ENCODE assay signal across 11 cellular contexts in the genomic region with DNA sequence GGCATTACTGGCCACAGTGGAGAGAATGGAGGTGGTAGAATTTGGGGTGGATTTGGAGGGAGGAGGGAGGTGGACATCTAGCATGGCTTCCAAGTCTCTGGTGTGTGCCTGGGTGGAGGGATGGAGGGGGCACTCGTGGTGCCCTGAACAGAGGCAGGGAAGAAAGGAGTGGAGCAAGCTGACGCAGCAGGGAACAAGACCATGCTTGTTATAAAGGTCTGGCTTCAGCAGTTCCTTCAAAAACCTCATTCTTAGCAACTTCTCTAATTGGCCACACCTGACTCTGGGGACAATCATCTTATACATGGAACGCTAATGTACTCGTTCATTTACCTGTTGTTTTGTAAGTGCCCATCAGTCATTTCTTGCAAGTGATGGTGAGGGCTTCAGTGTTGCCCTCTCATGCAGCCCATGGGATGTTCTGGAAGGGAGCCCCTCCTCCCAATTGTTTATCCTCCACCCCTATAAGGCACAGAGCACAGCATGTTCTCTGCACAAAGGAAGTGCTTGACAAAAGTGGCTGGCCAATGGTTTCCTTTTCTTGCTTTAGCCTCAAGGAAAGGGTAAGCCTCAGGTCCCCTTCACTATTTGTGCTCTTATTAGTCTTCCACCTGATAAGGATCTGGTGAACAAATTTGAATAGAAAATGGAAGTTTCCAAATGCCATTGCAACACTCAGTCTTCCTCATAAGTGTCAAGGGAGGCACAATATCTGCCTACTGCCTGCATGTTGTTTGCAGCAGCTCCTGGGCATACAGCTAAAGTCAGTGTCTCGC. TPM values are rescaled to one million over a fixed set of nuclear protein-coding genes. Genes with fewer than 3 reads are reported as not detected.
DNase-seq lines count a peak whose midpoint lies in the region; ATAC-seq and TF ChIP-seq lines count a peak whose summit lies in the region.
"Had no signal": no experiment of that assay in that cellular context is flagged by ENCODE, and none has a peak within 500 bp of the region (broad histone marks: within the 10 kb centered on the region; RNA-seq: fewer than 3 reads in every experiment).

No MANE protein-coding gene starts in this region.

- peak overlapping the region; percentile 59 for H3K27ac Mint-ChIP-seq in activated naive CD4-positive, alpha-beta T cell treated with anti-CD3 and anti-CD28 coated beads, Interleukin-2, amount 50 U/mL, for 24 hours
- H3K27ac Mint-ChIP-seq in T-cell = no peak overlapping the region

- peaks cover 0 to 6% of the 10 kb centered on the region in 2 donors for H3K4me1 ChIP-seq in breast epithelium
- peaks cover 0 to 16% (median 4%) of the 10 kb centered on the region in 4 donors for H3K4me1 ChIP-seq in liver (ENCODE audit: control insufficient read depth in 4 of 4, insufficient read depth in 4 of 4, low read length in 3 of 4)
- H3K4me1 ChIP-seq in upper lobe of left lung = peaks cover 55 to 68% (median 60%) of the 10 kb centered on the region in 4 donors

- CTCF ChIA-PET in T-cell (lab: Charles Lee) = no interaction called here

- TF ChIP-seq RAD21 in liver (IDR thresholded peaks at IDR 0.05) = peak in 1 of 2 donors; percentile 27

- intact Hi-C loops in breast epithelium (cut with DNase I; ENCODE audit: low total_unique reads) = no loop called here

- H3K27me3 ChIP-seq in breast epithelium = no peaks in the 10 kb centered on the region
- no peaks in the 10 kb centered on the region for H3K27me3 ChIP-seq in liver (ENCODE audit: control insufficient read depth in 4 of 4, insufficient read depth in 4 of 4, low read length in 3 of 4)
- no peaks in the 10 kb centered on the region for H3K27me3 ChIP-seq in upper lobe of left lung

- ATAC-seq in upper lobe of left lung (ENCODE audit: low FRiP score in 2 of 2) (peak; percentile 52 to 81), T-cell (replicated peaks in 1 of 4) (no peak)
- ATAC-seq: PC-3 had no signal

- 88% methylated on average over 5 of the region's 5 CpGs for WGBS in liver
- WGBS in upper lobe of left lung, 2 donors = 26 to 54% methylated on average over 5 of the region's 5 CpGs

- H3K9me3 ChIP-seq in breast epithelium = no peaks in the 10 kb centered on the region
- H3K9me3 ChIP-seq in liver (ENCODE audit: control insufficient read depth in 4 of 4, low read length in 3 of 4) = no peaks in the 10 kb centered on the region
- H3K9me3 ChIP-seq in upper lobe of left lung = no peaks in the 10 kb centered on the region

- H3K4me3 ChIP-seq in breast epithelium = no peak overlapping the region
- H3K4me3 ChIP-seq in liver (ENCODE audit: low read depth in 1 of 3, low read length in 3 of 3) = no peak overlapping the region
- H3K4me3 ChIP-seq in upper lobe of left lung = no peak overlapping the region

- peaks cover 38% of the 10 kb centered on the region for H3K4me1 Mint-ChIP-seq in activated naive CD4-positive, alpha-beta T cell treated with anti-CD3 and anti-CD28 coated beads, Interleukin-2, amount 50 U/mL, for 24 hours
- H3K4me1 Mint-ChIP-seq in T-cell = peaks cover 18 to 21% (median 21%) of the 10 kb centered on the region in 3 donors

- no peaks in the 10 kb centered on the region for H3K27me3 Mint-ChIP-seq in activated naive CD4-positive, alpha-beta T cell treated with anti-CD3 and anti-CD28 coated beads, Interleukin-2, amount 50 U/mL, for 24 hours
- no peaks in the 10 kb centered on the region for H3K27me3 Mint-ChIP-seq in T-cell

- H3K27ac ChIP-seq in breast epithelium (peak overlapping the region; percentile 48 to 62), liver (ENCODE audit: low read depth in 1 of 2, low read length in 2 of 2) (no peak overlapping the region), upper lobe of left lung (peak overlapping the region; percentile 63 to 86 (median 70))

- peak in 3 of 4 donors; percentile 47 to 99 (median 97) for TF ChIP-seq EP300 in upper lobe of left lung (IDR thresholded peaks at IDR 0.05)

- H3K9ac ChIP-seq in liver (ENCODE audit: low read depth in 1 of 2, low read length in 2 of 2) = no peak overlapping the region

- TF ChIP-seq POLR2A in breast epithelium (IDR thresholded peaks at IDR 0.05) (no peak), upper lobe of left lung (IDR thresholded peaks at IDR 0.05) (no peak)

- no peaks in the 10 kb centered on the region for H3K36me3 ChIP-seq in breast epithelium
- H3K36me3 ChIP-seq in liver (ENCODE audit: control insufficient read depth in 4 of 4, insufficient read depth in 3 of 4, low read depth in 1 of 4, low read length in 3 of 4) = peaks cover 0 to 6% (median 0%) of the 10 kb centered on the region in 4 donors
- H3K36me3 ChIP-seq in upper lobe of left lung = peaks cover 0 to 11% (median 0%) of the 10 kb centered on the region in 4 donors

- peaks cover 4% of the 10 kb centered on the region for H3K36me3 Mint-ChIP-seq in activated naive CD4-positive, alpha-beta T cell treated with anti-CD3 and anti-CD28 coated beads, Interleukin-2, amount 50 U/mL, for 24 hours
- H3K36me3 Mint-ChIP-seq in T-cell = no peaks in the 10 kb centered on the region

- no peak overlapping the region for H3K4me3 Mint-ChIP-seq in activated naive CD4-positive, alpha-beta T cell treated with anti-CD3 and anti-CD28 coated beads, Interleukin-2, amount 50 U/mL, for 24 hours
- no peak overlapping the region for H3K4me3 Mint-ChIP-seq in T-cell

- no peak for DNase-seq in activated naive CD4-positive, alpha-beta T cell treated with anti-CD3 and anti-CD28 coated beads, Interleukin-2, amount 50 U/mL, for 16 hours
- DNase-seq in breast epithelium (ENCODE audit: low spot score in 2 of 2) (no peak), upper lobe of left lung (peak in 1 of 2 donors; percentile 82), T-cell (no peak), 8988T (no peak), NCI-H510A (lab: John Stamatoyannopoulos, UW) (no peak)
- DNase-seq: activated CD4-positive, CD25-positive, alpha-beta regulatory T cell; activated gamma-delta T cell treated with Interleukin-2 at 50 U/mL for 16 hours; PC-3 had no signal

- H3K9me3 Mint-ChIP-seq in activated naive CD4-positive, alpha-beta T cell treated with anti-CD3 and anti-CD28 coated beads, Interleukin-2, amount 50 U/mL, for 24 hours = no peaks in the 10 kb centered on the region
- H3K9me3 Mint-ChIP-seq in T-cell = no peaks in the 10 kb centered on the region

- TF ChIP-seq CTCF in breast epithelium (IDR thresholded peaks at IDR 0.05) = no peak
- no peak for TF ChIP-seq CTCF in liver (IDR thresholded peaks at IDR 0.05; ENCODE audit: low read depth, low read length, missing input control)
- no peak for TF ChIP-seq CTCF in upper lobe of left lung (IDR thresholded peaks at IDR 0.05)

- POLR2A ChIA-PET in T-cell (lab: Charles Lee) = no interaction called here

TF ChIP-seq in liver, 16 proteins besides CTCF, POLR2A, EP300 and RAD21:
- TF ChIP-seq EGR1 (IDR thresholded peaks at IDR 0.05; ENCODE audit: low read depth in 2 of 2) = no peak
- TF ChIP-seq SP1 (IDR thresholded peaks at IDR 0.05) = peak; percentile 52
TF ChIP-seq in liver: peak in this region for 1.

RNA-seq across cellular contexts. Expression of a gene that starts 39.3 kb away (rescaled TPM):
- total RNA-seq in breast epithelium (10 to 100 TPM; 11.6 to 33.3 (median 23.3) TPM), liver (10 to 100 TPM in 1 of 2 donors, 1 to 10 TPM in 1; 7.4 to 16.8 TPM), upper lobe of left lung (10 to 100 TPM; 22.8 to 37.7 (median 25.8) TPM), T-cell (1 to 10 TPM; 1.9 to 3.2 (median 2.3) TPM)
- polyA plus RNA-seq in liver = 1 to 10 TPM; 2.6 TPM

Comparison
In these comparisons a context has a peak if more than half of its experiments do, and no peak if none do; other contexts are left out.
1. H3K27ac ChIP-seq: peak in breast epithelium (2 of 2) and upper lobe of left lung (4 of 4); none in liver (0 of 2).
2. ATAC-seq: peak in upper lobe of left lung (2 of 2); none in T-cell (0 of 4).